In the genomic region with DNA sequence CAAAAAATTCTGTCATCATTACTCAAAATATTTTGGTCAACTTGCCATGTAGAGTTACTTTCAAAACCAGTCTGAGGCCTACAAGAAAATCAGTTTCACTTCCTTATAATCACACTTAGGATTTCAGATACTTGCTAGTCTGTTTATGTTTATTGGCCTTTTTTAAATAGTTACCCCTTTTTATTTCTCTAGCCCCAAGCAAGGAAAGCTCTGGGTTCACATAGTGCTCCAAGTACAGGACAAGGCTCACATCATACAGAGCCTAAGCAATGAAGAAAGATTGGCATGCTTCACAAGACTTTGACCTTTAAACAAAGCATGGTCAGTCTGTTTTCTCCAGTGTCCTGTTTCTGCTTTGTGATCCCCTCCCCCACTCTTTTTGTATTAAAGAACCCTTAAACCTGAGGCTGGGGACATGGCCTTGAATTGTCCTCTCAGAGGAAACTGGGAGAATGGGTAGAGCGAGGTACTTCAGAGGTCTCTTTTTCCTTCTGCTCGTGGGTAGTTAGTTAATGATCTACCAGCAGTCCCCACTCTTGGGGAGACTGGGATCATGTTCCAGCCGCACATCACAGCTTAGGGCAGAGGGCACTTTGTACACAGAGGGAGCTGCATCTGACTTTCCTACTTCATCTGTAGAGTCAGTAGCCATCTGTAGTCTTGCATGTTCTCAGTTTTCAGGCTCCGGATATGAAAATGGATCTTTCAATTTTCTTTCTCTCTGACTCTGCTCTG, we compare ENCODE assay signal across 11 cellular contexts. TPM values are rescaled to one million over a fixed set of nuclear protein-coding genes. Genes with fewer than 3 reads are reported as not detected.
DNase-seq lines count a peak whose midpoint lies in the region; ATAC-seq, FAIRE-seq and TF ChIP-seq lines count a peak whose summit lies in the region.
"Had no signal": no experiment of that assay in that cellular context is flagged by ENCODE, and none has a peak within 500 bp of the region (broad histone marks: within the 10 kb centered on the region; RNA-seq: fewer than 3 reads in every experiment).

No MANE protein-coding gene starts in this region.

- DNase-seq in T-helper 1 cell (no peak), H1 (ENCODE audit: low read depth in 1 of 2, low spot score in 2 of 2) (no peak), substantia nigra (lab: John Stamatoyannopoulos, UW) (no peak), NCI-H345 treated with DMSO at 0.1 percent for 48 hours (lab: John Stamatoyannopoulos, UW; ENCODE audit: unreplicated experiment) (no peak), uterus (no peak), DMS 273 treated with DMSO at 0.1 percent for 48 hours (lab: John Stamatoyannopoulos, UW) (no peak)
- DNase-seq: activated CD4-positive, alpha-beta T cell treated with anti-CD3 and anti-CD28 coated beads, Interleukin-2, amount 50 U/mL, for 4 hours; NCI-H146 had no signal

- peak; percentile 60 for ATAC-seq in HG03469 (IDR thresholded peaks at IDR 0.05; ENCODE audit: unreplicated experiment)

- no peak for TF ChIP-seq CTCF in H1 (IDR thresholded peaks at IDR 0.05; ENCODE audit: control extremely low read depth in 1 of 3, insufficient read depth in 1 of 3, low read depth in 1 of 3, low read length in 3 of 3)
- no peak for TF ChIP-seq CTCF in uterus (IDR thresholded peaks at IDR 0.05)

- H3K4me1 ChIP-seq in H1 (replicated peaks in 1 of 4; ENCODE audit: control insufficient read depth in 3 of 4, insufficient read depth in 4 of 4, low read length in 3 of 4) (peaks cover 2 to 7% (median 4%) of the 10 kb centered on the region in 4 experiments), uterus (no peaks in the 10 kb centered on the region)

- H3K9me3 ChIP-seq in H1 (ENCODE audit: insufficient read depth in 2 of 2, low read depth in 1 of 2, low read length in 1 of 2) (no peaks in the 10 kb centered on the region), uterus (no peaks in the 10 kb centered on the region)
- H3K9me3 ChIP-seq: neutrophil had no signal

- H3K4me3 Mint-ChIP-seq in T-helper 1 cell treated with Interleukin-12 subunit alpha and Interleukin-12 subunit beta and Interleukin-4 antibody, amounts not matched to agents 30 μg/mL and 1 μg/mL, for 36 hours, result no peak overlapping the region

- peaks cover 17% of the 10 kb centered on the region for H3K4me1 Mint-ChIP-seq in T-helper 1 cell treated with Interleukin-12 subunit alpha and Interleukin-12 subunit beta and Interleukin-4 antibody, amounts not matched to agents 30 μg/mL and 1 μg/mL, for 36 hours (ENCODE audit: low read depth)

- H2AFZ ChIP-seq in H1 (ENCODE audit: low read length), result 0 out of 2 replicates have a peak overlapping the region, but pooled peaks have one; percentile 28

- H3K27me3 ChIP-seq in H1 (replicated peaks in 1 of 4; ENCODE audit: control insufficient read depth in 3 of 4, extremely low read depth in 1 of 4, insufficient read depth in 3 of 4, low read length in 3 of 4), result no peaks in the 10 kb centered on the region; a peak in 2 of 7 replicates
- H3K27me3 ChIP-seq in uterus, result no peaks in the 10 kb centered on the region
- H3K27me3 ChIP-seq: neutrophil had no signal

- no peak overlapping the region for H3K23ac ChIP-seq in H1 (ENCODE audit: insufficient read length)

- H3K36me3 ChIP-seq in H1 (ENCODE audit: control insufficient read depth in 2 of 4, insufficient read depth in 4 of 4, low read length in 3 of 4), result no peaks in the 10 kb centered on the region
- H3K36me3 ChIP-seq in uterus, result no peaks in the 10 kb centered on the region
- H3K36me3 ChIP-seq: neutrophil had no signal

- peaks cover 4% of the 10 kb centered on the region for H3K36me3 Mint-ChIP-seq in T-helper 1 cell treated with Interleukin-12 subunit alpha and Interleukin-12 subunit beta and Interleukin-4 antibody, amounts not matched to agents 30 μg/mL and 1 μg/mL, for 36 hours (ENCODE audit: low read depth)

- no peak for TF ChIP-seq EP300 in H1 (IDR thresholded peaks at IDR 0.05; ENCODE audit: borderline replicate concordance in 1 of 2, low read depth in 2 of 2, low read length in 2 of 2)

- H4K8ac ChIP-seq in H1 (ENCODE audit: extremely low read depth, insufficient read depth, low read length), result no peak overlapping the region

- H2BK15ac ChIP-seq in H1 (ENCODE audit: low read length), result no peak overlapping the region

- POLR2A ChIA-PET in H1 (lab: Charles Lee; ENCODE audit: partially characterized antibody), result interaction anchor here (0.5 kb wide), 1 partner anchor 1228 kb away, joined by 3 read pairs; no protein-coding TSS in a partner anchor

- H2BK5ac ChIP-seq in H1 (ENCODE audit: low read depth, low read length), result no peak overlapping the region

- no peak for FAIRE-seq in H1 (lab: Jason Lieb, UNC)

- peak overlapping the region; percentile 53 for H3K27ac Mint-ChIP-seq in T-helper 1 cell treated with Interleukin-12 subunit alpha and Interleukin-12 subunit beta and Interleukin-4 antibody, amounts not matched to agents 30 μg/mL and 1 μg/mL, for 36 hours

- no peak overlapping the region for H2BK20ac ChIP-seq in H1 (ENCODE audit: low read length)

- no peak for TF ChIP-seq RAD21 in H1 (IDR thresholded peaks at IDR 0.05 in 1 of 2, conservative IDR thresholded peaks at IDR 0.05 in 1 of 2; ENCODE audit: low read depth in 2 of 2, low read length in 2 of 2)

- H2BK120ac ChIP-seq in H1 (replicated peaks; ENCODE audit: low read depth, low read length), result no peak overlapping the region

- no peaks in the 10 kb centered on the region for H3K27me3 Mint-ChIP-seq in T-helper 1 cell treated with Interleukin-12 subunit alpha and Interleukin-12 subunit beta and Interleukin-4 antibody, amounts not matched to agents 30 μg/mL and 1 μg/mL, for 36 hours (ENCODE audit: low read depth)

- no peak overlapping the region; the same call in 1 of the 2 replicates for H3K18ac ChIP-seq in H1 (ENCODE audit: extremely low read depth, low read length)

- no peak overlapping the region for H3K56ac ChIP-seq in H1 (replicated peaks; ENCODE audit: insufficient read length, low read depth, low read length)

- TF ChIP-seq POLR2A in H1 (IDR thresholded peaks at IDR 0.05; ENCODE audit: control extremely low read depth in 1 of 2, low read depth in 2 of 2, low read length in 2 of 2) (no peak), uterus (IDR thresholded peaks at IDR 0.05) (no peak)

- no peaks in the 10 kb centered on the region for H3K79me2 ChIP-seq in H1 (ENCODE audit: control insufficient read depth in 1 of 2, insufficient read depth in 2 of 2, low read length in 2 of 2)

- H2AK5ac ChIP-seq in H1 (ENCODE audit: low read depth, low read length), result no peak overlapping the region

- no peaks in the 10 kb centered on the region for H4K20me1 ChIP-seq in H1 (replicated peaks in 1 of 2; ENCODE audit: control insufficient read depth in 1 of 2, insufficient read depth in 2 of 2, low read length in 2 of 2)

- no peak overlapping the region for H4K91ac ChIP-seq in H1 (replicated peaks; ENCODE audit: insufficient read length, low read length)

- no peak overlapping the region for H4K5ac ChIP-seq in H1 (ENCODE audit: insufficient read length, low read depth, low read length)

- H3K23me2 ChIP-seq in H1 (ENCODE audit: low read depth, low read length), result no peaks in the 10 kb centered on the region

- peak overlapping the region in 1 of 2 experiments; percentile 34; a peak in 1 of 4 replicates for H3K4me2 ChIP-seq in H1 (ENCODE audit: insufficient read depth in 1 of 2, low read depth in 2 of 2, low read length in 2 of 2)

- H3K9ac ChIP-seq in H1 (replicated peaks in 1 of 4; ENCODE audit: extremely low read depth in 1 of 4, low read depth in 3 of 4, low read length in 3 of 4), result no peak overlapping the region; a peak in 1 of 7 replicates

- H3K4ac ChIP-seq in H1 (replicated peaks; ENCODE audit: insufficient read length, low read depth, low read length), result no peak overlapping the region

- H2BK12ac ChIP-seq in H1 (ENCODE audit: low read depth, low read length), result no peak overlapping the region

- WGBS in H1 (ENCODE audit: extremely low coverage in 1 of 2, insufficient coverage in 1 of 2, insufficient read length in 1 of 2, insufficient replicate concordance in 2 of 2, low coverage in 1 of 2, low lambda C conversion rate in 2 of 2, missing lambda C conversion rate in 1 of 2), 2 experiments, result 86% methylated on average over 4 of the region's 4 CpGs; no CpG with 5 or more reads in 1 of the 2 experiments

- no peaks in the 10 kb centered on the region for H3K79me1 ChIP-seq in H1 (ENCODE audit: low read depth, low read length)

- H3K14ac ChIP-seq in H1 (ENCODE audit: insufficient read length), result no peak overlapping the region

- CTCF ChIA-PET in H1 (lab: Charles Lee; ENCODE audit: partially characterized antibody), result interaction anchor here (0.6 to 2.8 kb wide), 11 partner anchors 9 to 109 kb away, joined by 3 to 12 read pairs (median 3); a partner anchor contains a TSS

- H3K27ac ChIP-seq in H1 (ENCODE audit: low read depth, low read length) (no peak overlapping the region), substantia nigra (ENCODE audit: low read depth, low read length, poor library complexity, severe bottlenecking) (peak overlapping the region; percentile 20), uterus (no peak overlapping the region)
- H3K27ac ChIP-seq: neutrophil had no signal

- intact Hi-C loops in uterus (cut with DNase I; ENCODE audit: low total_unique reads), result no loop called here

- H3K9me3 Mint-ChIP-seq in T-helper 1 cell treated with Interleukin-12 subunit alpha and Interleukin-12 subunit beta and Interleukin-4 antibody, amounts not matched to agents 30 μg/mL and 1 μg/mL, for 36 hours, result no peaks in the 10 kb centered on the region

- no peak overlapping the region for H3K4me3 ChIP-seq in H1 (ENCODE audit: extremely low read depth in 1 of 4, insufficient read depth in 2 of 4, low read depth in 3 of 4, low read length in 4 of 4)
- H3K4me3 ChIP-seq in uterus, result no peak overlapping the region

RNA-seq across cellular contexts. Expression of a gene that starts 30.6 kb away (rescaled TPM):
- 1.8 and 2.0 TPM in 2 replicates for total RNA-seq in H1 (2021; fragmentation: NEBNext Ultra II Directional; extraction: Animal tissue kit (Norgen Biotek cat#: 25700))
- 2.0 and 3.6 TPM in 2 replicates for polyA plus RNA-seq in H1 (2011; rRNA removed)
- polyA plus RNA-seq in H1 (2011; cell fraction: cytosol; rRNA removed), result 3.3 TPM
- polyA plus RNA-seq in H1 (2011; cell fraction: nucleus; rRNA removed), result 4.8 TPM
- 1.4 to 4.3 TPM (median 1.9 TPM) in 4 replicates for polyA plus RNA-seq in H1 (2012, experiment 1 of 2)
- 0.51 TPM for polyA plus RNA-seq in H1 (2012, experiment 2 of 2)
- 3.7 TPM for polyA plus RNA-seq in H1 (2013, experiment 1 of 2)
- polyA plus RNA-seq in H1 (2013, experiment 2 of 2), result 3.3 TPM
- 2.5 and 5.5 TPM in 2 replicates for polyA minus RNA-seq in H1 (2011; rRNA and poly(A)+ RNA removed)
- polyA minus RNA-seq in H1 (2011; cell fraction: cytosol; rRNA and poly(A)+ RNA removed), result 2.0 TPM
- polyA minus RNA-seq in H1 (2011; cell fraction: nucleus; rRNA and poly(A)+ RNA removed), result 2.4 TPM
- 10 to 100 TPM in 2 of 4 donors, under 1 TPM in 2; 0.51 to 24.7 (median 6.5) TPM for total RNA-seq in uterus

RNA-seq across cellular contexts. Expression of a gene that starts 54.9 kb away (rescaled TPM):
- total RNA-seq in H1 (2021; fragmentation: NEBNext Ultra II Directional; extraction: Animal tissue kit (Norgen Biotek cat#: 25700)), result not detected in 2 replicates
- 0.11 TPM in 1 of 2 replicates, not detected in the other for polyA plus RNA-seq in H1 (2011; rRNA removed)
- polyA plus RNA-seq in H1 (2011; cell fraction: cytosol; rRNA removed), result 0.09 TPM
- polyA plus RNA-seq in H1 (2011; cell fraction: nucleus; rRNA removed), result not detected
- not detected in 4 replicates for polyA plus RNA-seq in H1 (2012, experiment 1 of 2)
- not detected for polyA plus RNA-seq in H1 (2012, experiment 2 of 2)
- polyA plus RNA-seq in H1 (2013, experiment 1 of 2), result not detected
- 0.06 TPM for polyA plus RNA-seq in H1 (2013, experiment 2 of 2)
- polyA minus RNA-seq in H1 (2011; rRNA and poly(A)+ RNA removed), result not detected in 2 replicates
- polyA minus RNA-seq in H1 (2011; cell fraction: cytosol; rRNA and poly(A)+ RNA removed), result not detected
- not detected for polyA minus RNA-seq in H1 (2011; cell fraction: nucleus; rRNA and poly(A)+ RNA removed)
- total RNA-seq in uterus, result not detected
